ENCODE assay signal across 1 cellular context in the genomic region with DNA sequence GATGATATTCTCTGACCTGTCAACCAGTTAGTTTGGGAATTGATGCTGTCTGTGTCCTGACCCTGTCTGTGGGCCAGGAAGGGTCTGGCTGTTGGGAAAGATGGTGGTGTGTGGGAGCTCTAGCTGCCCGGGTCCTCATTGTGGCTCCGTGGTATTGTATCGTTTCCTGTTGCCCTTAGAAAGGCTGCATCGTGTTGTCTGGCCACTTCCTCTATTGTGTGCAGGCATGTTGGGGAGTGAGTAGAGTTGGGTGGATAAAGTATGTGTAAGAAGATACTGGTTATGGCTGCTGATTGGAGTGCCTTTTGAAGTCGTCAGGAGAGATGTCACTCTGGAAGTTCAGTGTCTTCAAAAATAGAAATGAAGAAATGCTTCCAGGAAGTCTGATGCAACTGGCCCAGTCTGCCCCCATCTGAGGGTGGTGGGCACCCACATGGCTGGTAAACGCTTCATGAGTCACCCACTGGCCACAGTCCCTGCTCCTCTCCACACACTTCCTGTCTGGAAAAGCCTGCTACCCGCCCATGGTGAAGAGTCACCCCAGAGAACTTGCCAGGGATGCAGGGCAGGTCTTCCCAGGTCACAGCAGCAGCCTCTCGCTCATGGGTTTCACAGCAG.
A peak's percentile ranks its signal among the peaks of the same experiment; 100 is the strongest.
TF ChIP-seq lines count a peak whose summit lies in the region.

No MANE protein-coding gene starts in this region.

TF ChIP-seq in HepG2, 621 proteins besides CTCF, POLR2A, EP300 and RAD21 (continued from another document and continues in another):
- TF ChIP-seq, protein P1, sequence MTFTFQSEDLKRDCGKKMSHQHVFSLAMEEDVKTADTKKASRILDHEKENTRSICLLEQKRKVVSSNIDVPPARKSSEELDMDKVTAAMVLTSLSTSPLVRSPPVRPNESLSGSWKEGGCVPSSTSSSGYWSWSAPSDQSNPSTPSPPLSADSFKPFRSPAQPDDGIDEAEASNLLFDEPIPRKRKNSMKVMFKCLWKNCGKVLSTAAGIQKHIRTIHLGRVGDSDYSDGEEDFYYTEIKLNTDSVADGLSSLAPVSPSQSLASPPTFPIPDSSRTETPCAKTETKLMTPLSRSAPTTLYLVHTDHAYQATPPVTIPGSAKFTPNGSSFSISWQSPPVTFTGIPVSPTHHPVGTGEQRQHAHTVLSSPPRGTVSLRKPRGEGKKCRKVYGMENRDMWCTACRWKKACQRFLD (CRISPR knock-in tag; IDR thresholded peaks at IDR 0.05; ENCODE audit: borderline replicate concordance), result no peak
- peak; percentile 82; the same call in 2 of the 3 replicates for TF ChIP-seq MXI1 (IDR thresholded peaks at IDR 0.05; ENCODE audit: borderline replicate concordance, low read depth, low read length)
- no peak for TF ChIP-seq KDM5A (IDR thresholded peaks at IDR 0.05; ENCODE audit: borderline replicate concordance, low read length)
- TF ChIP-seq ZNF776 (CRISPR knock-in tag; IDR thresholded peaks at IDR 0.05), result no peak
- no peak for TF ChIP-seq ZNF484 (CRISPR knock-in tag; IDR thresholded peaks at IDR 0.05; ENCODE audit: borderline replicate concordance, low read depth)
- peak; percentile 77 for TF ChIP-seq SKI (IDR thresholded peaks at IDR 0.05; ENCODE audit: partially characterized antibody)
- no peak for TF ChIP-seq REXO4 (CRISPR knock-in tag; IDR thresholded peaks at IDR 0.05; ENCODE audit: borderline replicate concordance)
- TF ChIP-seq HDAC6 (IDR thresholded peaks at IDR 0.05; ENCODE audit: low read depth, low read length), result no peak
- TF ChIP-seq, protein P2, sequence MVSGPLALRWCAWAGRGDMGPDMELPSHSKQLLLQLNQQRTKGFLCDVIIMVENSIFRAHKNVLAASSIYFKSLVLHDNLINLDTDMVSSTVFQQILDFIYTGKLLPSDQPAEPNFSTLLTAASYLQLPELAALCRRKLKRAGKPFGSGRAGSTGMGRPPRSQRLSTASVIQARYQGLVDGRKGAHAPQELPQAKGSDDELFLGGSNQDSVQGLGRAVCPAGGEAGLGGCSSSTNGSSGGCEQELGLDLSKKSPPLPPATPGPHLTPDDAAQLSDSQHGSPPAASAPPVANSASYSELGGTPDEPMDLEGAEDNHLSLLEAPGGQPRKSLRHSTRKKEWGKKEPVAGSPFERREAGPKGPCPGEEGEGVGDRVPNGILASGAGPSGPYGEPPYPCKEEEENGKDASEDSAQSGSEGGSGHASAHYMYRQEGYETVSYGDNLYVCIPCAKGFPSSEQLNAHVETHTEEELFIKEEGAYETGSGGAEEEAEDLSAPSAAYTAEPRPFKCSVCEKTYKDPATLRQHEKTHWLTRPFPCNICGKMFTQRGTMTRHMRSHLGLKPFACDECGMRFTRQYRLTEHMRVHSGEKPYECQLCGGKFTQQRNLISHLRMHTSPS (CRISPR knock-in tag; IDR thresholded peaks at IDR 0.05; ENCODE audit: low read depth), result peak; percentile 89
- TF ChIP-seq MAZ (IDR thresholded peaks at IDR 0.05; ENCODE audit: borderline replicate concordance, low read depth, low read length), result no peak
- TF ChIP-seq MAZ (CRISPR knock-in tag; IDR thresholded peaks at IDR 0.05; ENCODE audit: low read depth), result no peak
- TF ChIP-seq MED1 (CRISPR knock-in tag; IDR thresholded peaks at IDR 0.05), result peak; percentile 76
- TF ChIP-seq, protein P3, sequence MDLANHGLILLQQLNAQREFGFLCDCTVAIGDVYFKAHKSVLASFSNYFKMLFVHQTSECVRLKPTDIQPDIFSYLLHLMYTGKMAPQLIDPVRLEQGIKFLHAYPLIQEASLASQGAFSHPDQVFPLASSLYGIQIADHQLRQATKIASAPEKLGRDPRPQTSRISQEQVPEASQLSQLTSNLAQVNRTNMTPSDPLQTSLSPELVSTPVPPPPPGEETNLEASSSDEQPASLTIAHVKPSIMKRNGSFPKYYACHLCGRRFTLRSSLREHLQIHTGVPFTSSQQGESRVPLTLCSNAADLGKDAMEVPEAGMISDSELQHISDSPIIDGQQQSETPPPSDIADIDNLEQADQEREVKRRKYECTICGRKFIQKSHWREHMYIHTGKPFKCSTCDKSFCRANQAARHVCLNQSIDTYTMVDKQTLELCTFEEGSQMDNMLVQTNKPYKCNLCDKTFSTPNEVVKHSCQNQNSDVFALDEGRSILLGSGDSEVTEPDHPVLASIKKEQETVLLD (CRISPR knock-in tag; IDR thresholded peaks at IDR 0.05; ENCODE audit: low read depth), result no peak
- TF ChIP-seq, protein P4, sequence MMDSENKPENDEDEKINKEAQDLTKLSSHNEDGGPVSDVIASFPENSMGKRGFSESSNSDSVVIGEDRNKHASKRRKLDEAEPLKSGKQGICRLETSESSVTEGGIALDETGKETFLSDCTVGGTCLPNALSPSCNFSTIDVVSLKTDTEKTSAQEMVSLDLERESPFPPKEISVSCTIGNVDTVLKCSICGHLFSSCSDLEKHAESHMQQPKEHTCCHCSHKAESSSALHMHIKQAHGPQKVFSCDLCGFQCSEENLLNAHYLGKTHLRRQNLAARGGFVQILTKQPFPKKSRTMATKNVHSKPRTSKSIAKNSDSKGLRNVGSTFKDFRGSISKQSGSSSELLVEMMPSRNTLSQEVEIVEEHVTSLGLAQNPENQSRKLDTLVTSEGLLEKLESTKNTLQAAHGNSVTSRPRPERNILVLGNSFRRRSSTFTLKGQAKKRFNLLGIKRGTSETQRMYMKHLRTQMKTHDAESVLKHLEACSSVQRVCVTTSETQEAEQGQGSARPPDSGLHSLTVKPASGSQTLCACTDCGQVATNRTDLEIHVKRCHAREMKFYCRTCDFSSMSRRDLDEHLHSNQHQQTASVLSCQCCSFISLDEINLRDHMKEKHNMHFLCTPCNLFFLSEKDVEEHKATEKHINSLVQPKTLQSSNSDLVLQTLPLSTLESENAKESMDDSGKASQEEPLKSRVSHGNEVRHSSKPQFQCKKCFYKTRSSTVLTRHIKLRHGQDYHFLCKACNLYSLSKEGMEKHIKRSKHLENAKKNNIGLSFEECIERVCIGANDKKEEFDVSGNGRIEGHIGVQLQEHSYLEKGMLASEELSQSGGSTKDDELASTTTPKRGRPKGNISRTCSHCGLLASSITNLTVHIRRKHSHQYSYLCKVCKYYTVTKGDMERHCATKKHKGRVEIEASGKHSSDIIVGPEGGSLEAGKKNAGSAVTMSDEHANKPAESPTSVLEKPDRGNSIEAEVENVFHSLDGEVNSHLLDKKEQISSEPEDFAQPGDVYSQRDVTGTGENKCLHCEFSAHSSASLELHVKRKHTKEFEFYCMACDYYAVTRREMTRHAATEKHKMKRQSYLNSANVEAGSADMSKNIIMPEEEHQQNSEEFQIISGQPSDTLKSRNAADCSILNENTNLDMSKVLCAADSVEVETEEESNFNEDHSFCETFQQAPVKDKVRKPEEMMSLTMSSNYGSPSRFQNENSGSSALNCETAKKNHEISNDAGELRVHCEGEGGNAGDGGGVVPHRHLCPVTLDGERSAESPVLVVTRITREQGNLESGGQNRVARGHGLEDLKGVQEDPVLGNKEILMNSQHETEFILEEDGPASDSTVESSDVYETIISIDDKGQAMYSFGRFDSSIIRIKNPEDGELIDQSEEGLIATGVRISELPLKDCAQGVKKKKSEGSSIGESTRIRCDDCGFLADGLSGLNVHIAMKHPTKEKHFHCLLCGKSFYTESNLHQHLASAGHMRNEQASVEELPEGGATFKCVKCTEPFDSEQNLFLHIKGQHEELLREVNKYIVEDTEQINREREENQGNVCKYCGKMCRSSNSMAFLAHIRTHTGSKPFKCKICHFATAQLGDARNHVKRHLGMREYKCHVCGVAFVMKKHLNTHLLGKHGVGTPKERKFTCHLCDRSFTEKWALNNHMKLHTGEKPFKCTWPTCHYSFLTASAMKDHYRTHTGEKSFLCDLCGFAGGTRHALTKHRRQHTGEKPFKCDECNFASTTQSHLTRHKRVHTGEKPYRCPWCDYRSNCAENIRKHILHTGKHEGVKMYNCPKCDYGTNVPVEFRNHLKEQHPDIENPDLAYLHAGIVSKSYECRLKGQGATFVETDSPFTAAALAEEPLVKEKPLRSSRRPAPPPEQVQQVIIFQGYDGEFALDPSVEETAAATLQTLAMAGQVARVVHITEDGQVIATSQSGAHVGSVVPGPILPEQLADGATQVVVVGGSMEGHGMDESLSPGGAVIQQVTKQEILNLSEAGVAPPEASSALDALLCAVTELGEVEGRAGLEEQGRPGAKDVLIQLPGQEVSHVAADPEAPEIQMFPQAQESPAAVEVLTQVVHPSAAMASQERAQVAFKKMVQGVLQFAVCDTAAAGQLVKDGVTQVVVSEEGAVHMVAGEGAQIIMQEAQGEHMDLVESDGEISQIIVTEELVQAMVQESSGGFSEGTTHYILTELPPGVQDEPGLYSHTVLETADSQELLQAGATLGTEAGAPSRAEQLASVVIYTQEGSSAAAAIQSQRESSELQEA (CRISPR knock-in tag; IDR thresholded peaks at IDR 0.05; ENCODE audit: not compliant biosample characterization), result no peak
- TF ChIP-seq ZNF724P (CRISPR knock-in tag; IDR thresholded peaks at IDR 0.05; ENCODE audit: borderline replicate concordance), result no peak
- TF ChIP-seq, protein P5, sequence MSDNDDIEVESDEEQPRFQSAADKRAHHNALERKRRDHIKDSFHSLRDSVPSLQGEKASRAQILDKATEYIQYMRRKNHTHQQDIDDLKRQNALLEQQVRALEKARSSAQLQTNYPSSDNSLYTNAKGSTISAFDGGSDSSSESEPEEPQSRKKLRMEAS (IDR thresholded peaks at IDR 0.05), result peak; percentile 47; the same call in 1 of the 2 replicates
- no peak; the same call in 1 of the 2 replicates for TF ChIP-seq KDM2A (CRISPR knock-in tag; IDR thresholded peaks at IDR 0.05; ENCODE audit: borderline replicate concordance, low read depth)
- no peak for TF ChIP-seq ATF7 (IDR thresholded peaks at IDR 0.05)
- TF ChIP-seq ATF7 (CRISPR knock-in tag; IDR thresholded peaks at IDR 0.05), result no peak
- no peak for TF ChIP-seq TSC22D2 (CRISPR knock-in tag; IDR thresholded peaks at IDR 0.05; ENCODE audit: borderline replicate concordance)
- no peak for TF ChIP-seq ISX (CRISPR knock-in tag; conservative IDR thresholded peaks at IDR 0.05)
- TF ChIP-seq ZNF552 (CRISPR knock-in tag; IDR thresholded peaks at IDR 0.05; ENCODE audit: borderline replicate concordance), result no peak
- TF ChIP-seq STAT5B (CRISPR knock-in tag; IDR thresholded peaks at IDR 0.05), result no peak
- no peak for TF ChIP-seq ZKSCAN5 (CRISPR knock-in tag; IDR thresholded peaks at IDR 0.05)
- TF ChIP-seq ZNF121 (CRISPR knock-in tag; IDR thresholded peaks at IDR 0.05), result no peak
- TF ChIP-seq, protein P6, sequence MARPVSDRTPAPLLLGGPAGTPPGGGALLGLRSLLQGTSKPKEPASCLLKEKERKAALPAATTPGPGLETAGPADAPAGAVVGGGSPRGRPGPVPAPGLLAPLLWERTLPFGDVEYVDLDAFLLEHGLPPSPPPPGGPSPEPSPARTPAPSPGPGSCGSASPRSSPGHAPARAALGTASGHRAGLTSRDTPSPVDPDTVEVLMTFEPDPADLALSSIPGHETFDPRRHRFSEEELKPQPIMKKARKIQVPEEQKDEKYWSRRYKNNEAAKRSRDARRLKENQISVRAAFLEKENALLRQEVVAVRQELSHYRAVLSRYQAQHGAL (CRISPR knock-in tag; IDR thresholded peaks at IDR 0.05; ENCODE audit: not compliant biosample characterization), result no peak
- TF ChIP-seq, protein P7, sequence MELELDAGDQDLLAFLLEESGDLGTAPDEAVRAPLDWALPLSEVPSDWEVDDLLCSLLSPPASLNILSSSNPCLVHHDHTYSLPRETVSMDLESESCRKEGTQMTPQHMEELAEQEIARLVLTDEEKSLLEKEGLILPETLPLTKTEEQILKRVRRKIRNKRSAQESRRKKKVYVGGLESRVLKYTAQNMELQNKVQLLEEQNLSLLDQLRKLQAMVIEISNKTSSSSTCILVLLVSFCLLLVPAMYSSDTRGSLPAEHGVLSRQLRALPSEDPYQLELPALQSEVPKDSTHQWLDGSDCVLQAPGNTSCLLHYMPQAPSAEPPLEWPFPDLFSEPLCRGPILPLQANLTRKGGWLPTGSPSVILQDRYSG (CRISPR knock-in tag; IDR thresholded peaks at IDR 0.05), result no peak
- TF ChIP-seq ZKSCAN1 (IDR thresholded peaks at IDR 0.05; ENCODE audit: low read length), result no peak
- TF ChIP-seq CCDC6 (CRISPR knock-in tag; IDR thresholded peaks at IDR 0.05), result no peak
- TF ChIP-seq IKZF4 (CRISPR knock-in tag; IDR thresholded peaks at IDR 0.05; ENCODE audit: borderline replicate concordance, low read depth, not compliant biosample characterization), result no peak
- TF ChIP-seq NCOA5 (CRISPR knock-in tag; IDR thresholded peaks at IDR 0.05), result no peak
- TF ChIP-seq ZNF3 (CRISPR knock-in tag; IDR thresholded peaks at IDR 0.05), result no peak
- TF ChIP-seq FOXK1 (CRISPR knock-in tag; IDR thresholded peaks at IDR 0.05; ENCODE audit: borderline replicate concordance, low read depth), result peak; percentile 74; the same call in 1 of the 2 replicates
- TF ChIP-seq SP1 (IDR thresholded peaks at IDR 0.05), result no peak
- no peak for TF ChIP-seq SP1 (CRISPR knock-in tag; IDR thresholded peaks at IDR 0.05)
- no peak for TF ChIP-seq HMGA1 (CRISPR knock-in tag; conservative IDR thresholded peaks at IDR 0.05)
- TF ChIP-seq, protein P8, sequence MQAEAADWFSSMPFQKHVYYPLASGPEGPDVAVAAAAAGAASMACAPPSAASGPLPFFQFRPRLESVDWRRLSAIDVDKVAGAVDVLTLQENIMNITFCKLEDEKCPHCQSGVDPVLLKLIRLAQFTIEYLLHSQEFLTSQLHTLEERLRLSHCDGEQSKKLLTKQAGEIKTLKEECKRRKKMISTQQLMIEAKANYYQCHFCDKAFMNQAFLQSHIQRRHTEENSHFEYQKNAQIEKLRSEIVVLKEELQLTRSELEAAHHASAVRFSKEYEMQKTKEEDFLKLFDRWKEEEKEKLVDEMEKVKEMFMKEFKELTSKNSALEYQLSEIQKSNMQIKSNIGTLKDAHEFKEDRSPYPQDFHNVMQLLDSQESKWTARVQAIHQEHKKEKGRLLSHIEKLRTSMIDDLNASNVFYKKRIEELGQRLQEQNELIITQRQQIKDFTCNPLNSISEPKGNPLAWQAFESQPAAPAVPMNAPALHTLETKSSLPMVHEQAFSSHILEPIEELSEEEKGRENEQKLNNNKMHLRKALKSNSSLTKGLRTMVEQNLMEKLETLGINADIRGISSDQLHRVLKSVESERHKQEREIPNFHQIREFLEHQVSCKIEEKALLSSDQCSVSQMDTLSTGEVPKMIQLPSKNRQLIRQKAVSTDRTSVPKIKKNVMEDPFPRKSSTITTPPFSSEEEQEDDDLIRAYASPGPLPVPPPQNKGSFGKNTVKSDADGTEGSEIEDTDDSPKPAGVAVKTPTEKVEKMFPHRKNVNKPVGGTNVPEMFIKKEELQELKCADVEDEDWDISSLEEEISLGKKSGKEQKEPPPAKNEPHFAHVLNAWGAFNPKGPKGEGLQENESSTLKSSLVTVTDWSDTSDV (CRISPR knock-in tag; IDR thresholded peaks at IDR 0.05), result no peak
- TF ChIP-seq, protein P9, sequence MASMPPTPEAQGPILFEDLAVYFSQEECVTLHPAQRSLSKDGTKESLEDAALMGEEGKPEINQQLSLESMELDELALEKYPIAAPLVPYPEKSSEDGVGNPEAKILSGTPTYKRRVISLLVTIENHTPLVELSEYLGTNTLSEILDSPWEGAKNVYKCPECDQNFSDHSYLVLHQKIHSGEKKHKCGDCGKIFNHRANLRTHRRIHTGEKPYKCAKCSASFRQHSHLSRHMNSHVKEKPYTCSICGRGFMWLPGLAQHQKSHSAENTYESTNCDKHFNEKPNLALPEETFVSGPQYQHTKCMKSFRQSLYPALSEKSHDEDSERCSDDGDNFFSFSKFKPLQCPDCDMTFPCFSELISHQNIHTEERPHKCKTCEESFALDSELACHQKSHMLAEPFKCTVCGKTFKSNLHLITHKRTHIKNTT (CRISPR knock-in tag; IDR thresholded peaks at IDR 0.05), result no peak
